Comparison of ENCODE assay signal across 1 cellular context in genomic region chr17:75238020-75238580, GRCh38.
TF ChIP-seq lines count a peak whose summit lies in the region.

No MANE protein-coding gene starts in this region.

TF ChIP-seq in IMR-90, 13 proteins besides CTCF, POLR2A, EP300 and RAD21:
- TF ChIP-seq BHLHE40 (IDR thresholded peaks at IDR 0.05; ENCODE audit: low read depth, low read length), result no peak
- TF ChIP-seq USF2 (IDR thresholded peaks at IDR 0.05; ENCODE audit: low read depth, low read length), result no peak
- no peak for TF ChIP-seq CEBPB (IDR thresholded peaks at IDR 0.05; ENCODE audit: low read depth, low read length)
- no peak for TF ChIP-seq SMC3 (IDR thresholded peaks at IDR 0.05; ENCODE audit: low read depth, low read length)
- no peak for TF ChIP-seq RFX5 (IDR thresholded peaks at IDR 0.05; ENCODE audit: low read depth, low read length)
TF ChIP-seq in IMR-90: peak in this region for 0.
